19 cellular contexts compared by ENCODE assay signal in the genomic region with DNA sequence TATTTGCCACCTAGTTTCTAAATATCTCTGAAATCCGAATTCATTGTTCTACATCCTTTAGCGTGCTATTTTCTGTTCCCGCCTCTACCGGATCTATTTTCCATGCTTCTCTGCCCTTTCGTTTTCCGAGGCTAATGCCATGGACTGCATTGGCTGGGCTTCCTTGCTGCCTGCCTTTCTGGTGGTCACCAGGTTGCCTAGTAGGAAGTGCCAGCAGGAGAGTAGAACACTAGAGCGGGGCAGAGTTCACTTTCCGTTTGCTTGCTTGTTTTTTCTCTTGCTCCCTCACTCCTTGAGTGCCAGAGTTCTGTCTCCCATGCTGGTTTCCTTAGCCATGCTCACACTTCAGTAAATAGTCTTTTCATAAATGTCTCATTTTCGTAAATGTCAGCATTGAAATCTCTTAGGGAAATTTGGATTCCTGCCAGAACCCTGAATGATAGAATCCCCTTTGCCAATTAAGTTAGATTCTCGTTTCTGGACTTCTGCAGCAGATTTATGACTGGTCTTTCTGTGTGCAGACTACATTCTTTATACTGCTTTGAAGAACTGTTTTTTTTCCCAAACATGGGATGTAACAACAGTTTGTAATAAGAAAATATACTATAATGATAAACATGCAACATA.
DNase-seq lines count a peak whose midpoint lies in the region; ATAC-seq and TF ChIP-seq lines count a peak whose summit lies in the region.
"Had no signal": no experiment of that assay in that cellular context is flagged by ENCODE, and none has a peak within 500 bp of the region (broad histone marks: within the 10 kb centered on the region; RNA-seq: fewer than 3 reads in every experiment).

No MANE protein-coding gene starts in this region.

- peak overlapping the region in 3 of 4 donors; percentile 33 to 66 (median 59) for H3K27ac ChIP-seq in transverse colon
- H3K27ac ChIP-seq: HL-60, SJCRH30 had no signal

- H3K4me1 ChIP-seq in transverse colon: peaks cover 0 to 23% (median 2%) of the 10 kb centered on the region in 4 donors
- H3K4me1 ChIP-seq: SJCRH30 had no signal

- no peak for TF ChIP-seq EP300 in transverse colon (IDR thresholded peaks at IDR 0.05; ENCODE audit: low read depth)

- TF ChIP-seq POLR2A in transverse colon (IDR thresholded peaks at IDR 0.05): no peak

- no peaks in the 10 kb centered on the region for H3K36me3 ChIP-seq in transverse colon
- H3K36me3 ChIP-seq: SJCRH30 had no signal

- no peak overlapping the region for H3K4me3 ChIP-seq in transverse colon
- H3K4me3 ChIP-seq: GM23338, SJCRH30 had no signal

- TF ChIP-seq CTCF in transverse colon (IDR thresholded peaks at IDR 0.05): no peak

- H3K27me3 ChIP-seq in transverse colon: no peaks in the 10 kb centered on the region
- H3K27me3 ChIP-seq: SJCRH30 had no signal

- H3K9me3 ChIP-seq in transverse colon: no peaks in the 10 kb centered on the region
- H3K9me3 ChIP-seq: SJCRH30 had no signal

- DNase-seq in NCI-H1417 (lab: John Stamatoyannopoulos, UW): peak in 2 of 3 experiments; percentile 9 to 66
- DNase-seq in NCI-H1417 treated with DMSO at 0.1 percent for 48 hours (lab: John Stamatoyannopoulos, UW): no peak
- peak; percentile 16 for DNase-seq in SK-MEL-5 (ENCODE audit: low read depth, low spot score)
- peak; percentile 0 for DNase-seq in iris pigment epithelial cell (ENCODE audit: low read depth)
- DNase-seq in transverse colon: peak; percentile 46
- DNase-seq in NCI-H187 (lab: John Stamatoyannopoulos, UW): no peak
- DNase-seq in NCI-H128 (lab: John Stamatoyannopoulos, UW; ENCODE audit: unreplicated experiment): no peak
- DNase-seq: activated CD4-positive, alpha-beta T cell treated with anti-CD3 and anti-CD28 coated beads for 48 hours; KG1; left ventricle myocardium superior; naive thymus-derived CD4-positive, alpha-beta T cell; NCI-H1436; NCI-H345; SJCRH30; stimulated activated CD4-positive, alpha-beta T cell treated with anti-CD3 and anti-CD28 coated beads, Interleukin-12 subunit alpha, Interleukin-12 subunit beta, amount 100 ng/mL, for 4 hours; stimulated activated naive B cell treated with anti-CD40 and anti-IgM and Interleukin-4, amounts not matched to agents 10 μg/mL and 1 μg/mL and 100 μg/mL, for 72 hours had no signal

- in situ Hi-C loops in SK-MEL-5 (cut with HindIII; ENCODE audit: low pct_unique_long_range_greater_than_20kb, low sequenced_read_pairs) (no loop called here), transverse colon (cut with MboI; ENCODE audit: low pct_ligation_motif_present in 1 of 4, low pct_unique_long_range_greater_than_20kb in 1 of 4, low sequenced_read_pairs in 3 of 4) (no loop called here)

- intact Hi-C loops in transverse colon (cut with DNase I; ENCODE audit: low total_unique reads): no loop called here

- 48 to 52% methylated on average over 10 of the region's 10 CpGs for WGBS in transverse colon (ENCODE audit: low coverage in 1 of 2), 2 donors

- no peak for ATAC-seq in GM19452 (IDR thresholded peaks at IDR 0.05; ENCODE audit: unreplicated experiment)
- ATAC-seq: GM23338; left ventricle myocardium superior; naive thymus-derived CD4-positive, alpha-beta T cell; stimulated activated naive B cell treated with anti-CD40 and anti-IgM and Interleukin-4, amounts not matched to agents 10 μg/mL and 1 μg/mL and 100 μg/mL, for 72 hours had no signal

Comparison
In these comparisons a context has a peak if more than half of its experiments do, and no peak if none do; other contexts are left out.
1. DNase-seq: peak in NCI-H1417 (2 of 3), SK-MEL-5 (single experiment), iris pigment epithelial cell (single experiment) and transverse colon (single experiment); none in NCI-H1417 treated with DMSO at 0.1 percent for 48 hours (single experiment), NCI-H187 (0 of 2) and NCI-H128 (single experiment).